Comparison of ENCODE assay signal across 14 cellular contexts in genomic region chr7:51367614-51367968, GRCh38. TPM values are rescaled to one million over a fixed set of nuclear protein-coding genes. Genes with fewer than 3 reads are reported as not detected.
A peak's percentile ranks its signal among the peaks of the same experiment; 100 is the strongest.
DNase-seq lines count a peak whose midpoint lies in the region; ATAC-seq and TF ChIP-seq lines count a peak whose summit lies in the region.
"Had no signal": no experiment of that assay in that cellular context is flagged by ENCODE, and none has a peak within 500 bp of the region (broad histone marks: within the 10 kb centered on the region; RNA-seq: fewer than 3 reads in every experiment).

No MANE protein-coding gene starts in this region.

- peak; percentile 36 for ATAC-seq in left colon
- peak; percentile 62 to 72 (median 68) for ATAC-seq in right lobe of liver
- no peak for ATAC-seq in HG03457 (IDR thresholded peaks at IDR 0.05; ENCODE audit: unreplicated experiment)

- no peak for TF ChIP-seq CTCF in right lobe of liver (IDR thresholded peaks at IDR 0.05)

- H3K4me3 ChIP-seq in right lobe of liver (no peak overlapping the region), SJCRH30 (no peak overlapping the region)
- H3K4me3 ChIP-seq: BLaER1, GM12878, HAP-1 had no signal

- TF ChIP-seq POLR2A in right lobe of liver (IDR thresholded peaks at IDR 0.05) (no peak), erythroblast (IDR thresholded peaks at IDR 0.05; ENCODE audit: low read length) (no peak)

- H3K9me3 ChIP-seq in right lobe of liver (no peaks in the 10 kb centered on the region), SJCRH30 (replicated peaks) (no peaks in the 10 kb centered on the region)
- H3K9me3 ChIP-seq: BLaER1, HAP-1 had no signal

- intact Hi-C loops in left colon (cut with DNase I, micrococcal nuclease) = loop anchor here (5.0 to 10.0 kb wide), 3 partner anchors 63 to 205 kb away; no protein-coding TSS in a partner anchor
- intact Hi-C loops in right lobe of liver (cut with DNase I) = loop anchor here (5.0 to 10.0 kb wide), 5 partner anchors 103 to 903 kb away; no protein-coding TSS in a partner anchor

- no peak overlapping the region for H3K27ac ChIP-seq in right lobe of liver
- no peak overlapping the region for H3K27ac ChIP-seq in SJCRH30
- H3K27ac ChIP-seq: BLaER1, HL-60 had no signal

- DNase-seq in NCI-H526 (lab: John Stamatoyannopoulos, UW) (peak; percentile 80 to 81), left colon (no peak), right lobe of liver (no peak), erythroblast (lab: John Stamatoyannopoulos, UW) (no peak), SJCRH30 (no peak), NCI-H510A (lab: John Stamatoyannopoulos, UW) (no peak)
- DNase-seq: CD4-positive, alpha-beta memory T cell had no signal

- H3K4me1 ChIP-seq in right lobe of liver (peaks cover 0 to 10% (median 2%) of the 10 kb centered on the region in 4 donors), SJCRH30 (no peaks in the 10 kb centered on the region)
- H3K4me1 ChIP-seq: BLaER1, HAP-1 had no signal

- WGBS in right lobe of liver (ENCODE audit: insufficient coverage, low coverage, low lambda C conversion rate, missing lambda C conversion rate) = 17% methylated on average over 3 of the region's 3 CpGs

- no peaks in the 10 kb centered on the region for H3K27me3 ChIP-seq in right lobe of liver
- no peaks in the 10 kb centered on the region for H3K27me3 ChIP-seq in SJCRH30
- H3K27me3 ChIP-seq: BLaER1 had no signal

- no peaks in the 10 kb centered on the region for H3K36me3 ChIP-seq in right lobe of liver
- H3K36me3 ChIP-seq in SJCRH30 = no peaks in the 10 kb centered on the region
- H3K36me3 ChIP-seq: BLaER1, HAP-1 had no signal

RNA-seq across cellular contexts. Expression of gene COBL, which starts 51.0 kb away (rescaled TPM):
- total RNA-seq in left colon (10 to 100 TPM; 66.1 to 75.7 TPM), right lobe of liver (10 to 100 TPM; 21.5 to 35.9 (median 24.6) TPM)
- total RNA-seq in SJCRH30 (2014; rRNA removed; shearing (Covaris generic)) = 0.03 and 0.04 TPM in 2 replicates
- total RNA-seq: A673; CD4-positive, alpha-beta memory T cell; G401 had no signal

Comparison
In these comparisons a context has a peak if more than half of its experiments do, and no peak if none do; other contexts are left out.
1. DNase-seq: peak in NCI-H526 (2 of 2); none in left colon (0 of 2), right lobe of liver (0 of 3), erythroblast (0 of 2), SJCRH30 (0 of 2) and NCI-H510A (single experiment).
2. RNA of gene COBL, which starts 51.0 kb away (total RNA-seq): 66.1 to 75.7 TPM in left colon and 21.5 to 35.9 TPM in right lobe of liver; 0.03 to 0.04 TPM in SJCRH30; every median in the first group is over 10 times any median in the second.